ENCODE assay signal across 1 cellular context in the genomic region with DNA sequence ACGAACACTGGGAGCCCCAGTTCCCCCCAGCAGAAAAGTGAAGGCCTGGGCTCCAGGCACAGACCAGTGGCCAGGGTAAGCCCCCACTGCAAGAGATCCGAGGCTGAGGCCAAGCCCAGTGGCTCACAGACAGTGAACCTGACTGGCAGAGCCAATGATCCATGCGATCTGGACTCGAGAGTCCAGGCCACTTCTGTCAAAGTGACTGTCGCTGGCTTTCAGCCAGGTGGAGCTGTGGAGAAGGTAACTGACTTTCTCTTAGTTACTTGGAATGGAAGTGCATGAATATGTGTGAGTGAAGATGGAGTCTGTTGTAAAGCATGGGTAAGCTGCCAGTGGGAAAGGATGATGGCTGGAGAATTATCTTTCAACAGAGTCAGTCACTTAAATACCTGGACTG.
TF ChIP-seq lines count a peak whose summit lies in the region.

No MANE protein-coding gene starts in this region.

TF ChIP-seq in WTC11, 78 proteins besides CTCF, POLR2A, EP300 and RAD21 (continued from another document):
- TF ChIP-seq, protein P1, sequence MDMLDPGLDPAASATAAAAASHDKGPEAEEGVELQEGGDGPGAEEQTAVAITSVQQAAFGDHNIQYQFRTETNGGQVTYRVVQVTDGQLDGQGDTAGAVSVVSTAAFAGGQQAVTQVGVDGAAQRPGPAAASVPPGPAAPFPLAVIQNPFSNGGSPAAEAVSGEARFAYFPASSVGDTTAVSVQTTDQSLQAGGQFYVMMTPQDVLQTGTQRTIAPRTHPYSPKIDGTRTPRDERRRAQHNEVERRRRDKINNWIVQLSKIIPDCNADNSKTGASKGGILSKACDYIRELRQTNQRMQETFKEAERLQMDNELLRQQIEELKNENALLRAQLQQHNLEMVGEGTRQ (CRISPR knock-in tag; IDR thresholded peaks at IDR 0.05): no peak
- no peak for TF ChIP-seq CREM (CRISPR knock-in tag; IDR thresholded peaks at IDR 0.05)
- TF ChIP-seq FOXP1 (CRISPR knock-in tag; IDR thresholded peaks at IDR 0.05; ENCODE audit: borderline replicate concordance): no peak
- TF ChIP-seq SP1 (CRISPR knock-in tag; conservative IDR thresholded peaks at IDR 0.05): no peak
